21 cellular contexts compared by ENCODE assay signal in the genomic region with DNA sequence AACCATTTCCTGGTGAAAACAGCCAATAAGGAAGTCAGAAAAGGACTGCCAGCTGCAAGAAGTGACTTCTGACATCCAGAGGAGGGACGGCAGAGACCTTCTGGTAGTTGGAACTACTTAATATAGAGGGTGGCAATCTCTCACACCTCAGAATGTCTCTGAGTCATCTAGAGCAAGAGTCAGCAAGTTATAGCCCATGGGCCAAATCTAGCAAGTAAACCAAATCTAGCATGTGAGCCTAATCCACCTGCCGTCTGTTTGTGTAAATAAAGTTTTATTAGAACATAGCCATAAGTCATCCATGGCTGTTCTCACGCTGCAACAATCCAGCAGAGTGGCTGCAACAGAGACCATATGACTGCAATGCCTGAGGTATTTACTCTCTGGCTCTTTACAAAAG.
DNase-seq lines count a peak whose midpoint lies in the region; ATAC-seq and TF ChIP-seq lines count a peak whose summit lies in the region.
"Had no signal": no experiment of that assay in that cellular context is flagged by ENCODE, and none has a peak within 500 bp of the region (broad histone marks: within the 10 kb centered on the region; RNA-seq: fewer than 3 reads in every experiment).

No MANE protein-coding gene starts in this region.

- no peaks in the 10 kb centered on the region for H3K9me3 ChIP-seq in transverse colon

- DNase-seq in DMS53 (lab: John Stamatoyannopoulos, UW) (peak; percentile 10), DMS53 treated with DMSO at 0.1 percent for 48 hours (lab: John Stamatoyannopoulos, UW; ENCODE audit: unreplicated experiment) (no peak), RPMI7951 (ENCODE audit: low read depth) (peak; percentile 66), transverse colon (peak; percentile 31), GM10266 (ENCODE audit: extremely low spot score) (no peak)
- DNase-seq: 8988T; activated CD4-positive, alpha-beta T cell treated with anti-CD3 and anti-CD28 coated beads, Interleukin-2, amount 50 U/mL, for 1 hour; activated effector memory CD4-positive, alpha-beta T cell treated with anti-CD3 and anti-CD28 coated beads, Interleukin-2, amount 50 U/mL, for 16 hours; AML-193; CD8-positive, alpha-beta memory T cell; DMS79; H9; NCI-H146; stimulated activated CD4-positive, alpha-beta T cell treated with anti-CD3 and anti-CD28 coated beads, Interleukin-4, amount 100 ng/mL, for 24 hours; WERI-Rb-1 had no signal

- no peak for TF ChIP-seq POLR2A in transverse colon (IDR thresholded peaks at IDR 0.05)

- ATAC-seq in esophagus mucosa (peak; percentile 92), HG02642 (IDR thresholded peaks at IDR 0.05; ENCODE audit: poor library complexity, unreplicated experiment) (no peak), GM18868 (IDR thresholded peaks at IDR 0.05; ENCODE audit: unreplicated experiment) (no peak)

- no peaks in the 10 kb centered on the region for H3K27me3 ChIP-seq in transverse colon
- H3K27me3 ChIP-seq: neural progenitor cell, tibial nerve had no signal

- peak overlapping the region in 3 of 4 donors; percentile 48 to 66 (median 50) for H3K27ac ChIP-seq in transverse colon
- H3K27ac ChIP-seq: neural progenitor cell, tibial nerve, WERI-Rb-1 had no signal

- TF ChIP-seq CTCF in transverse colon (IDR thresholded peaks at IDR 0.05) (no peak), GM10266 (IDR thresholded peaks at IDR 0.05; ENCODE audit: control insufficient read depth, insufficient read depth, low read depth, missing control alignments) (no peak)

- intact Hi-C loops in transverse colon (cut with DNase I; ENCODE audit: low total_unique reads): no loop called here

- H3K36me3 ChIP-seq in transverse colon: no peaks in the 10 kb centered on the region
- H3K36me3 ChIP-seq: neural progenitor cell, tibial nerve, WERI-Rb-1 had no signal

- in situ Hi-C loops in transverse colon (cut with MboI; ENCODE audit: low pct_ligation_motif_present in 1 of 4, low pct_unique_long_range_greater_than_20kb in 1 of 4, low sequenced_read_pairs in 3 of 4): no loop called here

- peaks cover 0 to 6% (median 0%) of the 10 kb centered on the region in 4 donors for H3K4me1 ChIP-seq in transverse colon
- H3K4me1 ChIP-seq: tibial nerve had no signal

- no peak for TF ChIP-seq EP300 in transverse colon (IDR thresholded peaks at IDR 0.05; ENCODE audit: low read depth)

- WGBS in transverse colon (ENCODE audit: low coverage in 1 of 2), 2 donors: 37% methylated on average over 3 of the region's 3 CpGs; no CpG with 5 or more reads in 1 of the 2 donors

- H3K4me3 ChIP-seq in transverse colon: no peak overlapping the region
- H3K4me3 ChIP-seq: neural progenitor cell, smooth muscle cell, tibial nerve had no signal

Comparison
In these comparisons a context has a peak if more than half of its experiments do, and no peak if none do; other contexts are left out.
1. DNase-seq: peak in DMS53 (single experiment), RPMI7951 (single experiment) and transverse colon (single experiment); none in DMS53 treated with DMSO at 0.1 percent for 48 hours (single experiment) and GM10266 (single experiment).